ENCODE assay signal across 8 cellular contexts in genomic region chrX:114181195-114181594, GRCh38.
"Had no signal": no experiment of that assay in that cellular context is flagged by ENCODE, and none has a peak within 500 bp of the region (broad histone marks: within the 10 kb centered on the region; RNA-seq: fewer than 3 reads in every experiment).

No MANE protein-coding gene starts in this region.

- FAIRE-seq: H54, HTR-8/SVneo had no signal

- H3K27ac ChIP-seq: GM23248 had no signal

- H3K9ac ChIP-seq: GM23248 had no signal

- H3K4me3 ChIP-seq: GM23248 had no signal

- H2AFZ ChIP-seq: GM23248 had no signal

- DNase-seq: GM23248, GOT3, H9, HCEC 1CT, IMR-90, KBM-7 had no signal
